ENCODE assay signal across 28 cellular contexts in genomic region chr13:95987841-95988240, GRCh38.
"Had no signal": no experiment of that assay in that cellular context is flagged by ENCODE, and none has a peak within 500 bp of the region (broad histone marks: within the 10 kb centered on the region; RNA-seq: fewer than 3 reads in every experiment).

No MANE protein-coding gene starts in this region.

- H3K4me3 ChIP-seq: colonic mucosa, esophagus squamous epithelium, gastrocnemius medialis, heart right ventricle, left ventricle myocardium inferior, lower lobe of right lung, mucosa of descending colon had no signal

- FAIRE-seq: endometrium, islet of Langerhans, kidney had no signal

- H3K4me1 ChIP-seq: colonic mucosa, esophagus squamous epithelium, gastrocnemius medialis, heart right ventricle, left ventricle myocardium inferior, lower lobe of right lung had no signal

- H3K9me3 ChIP-seq: colonic mucosa, esophagus squamous epithelium, gastrocnemius medialis, heart right ventricle, left ventricle myocardium inferior, lower lobe of right lung, mucosa of descending colon had no signal

- H3K4me1 Mint-ChIP-seq: endodermal cell, naive B cell had no signal

- H3K27me3 ChIP-seq: colonic mucosa, esophagus squamous epithelium, gastrocnemius medialis, heart right ventricle had no signal

- DNase-seq: colonic mucosa; cortex of kidney; effector CD8-positive, alpha-beta T cell; effector memory CD8-positive, alpha-beta T cell; endodermal cell; esophagus squamous epithelium; foreskin fibroblast; foreskin melanocyte; gastrocnemius medialis; glutamatergic neuron; head of caudate nucleus; heart right ventricle; hippocampal formation; kidney; kidney glomerular epithelial cell; left colon; left ventricle myocardium inferior; lower lobe of right lung; mesenchymal stem cell; mucosa of descending colon; naive B cell had no signal

- H3K9me3 Mint-ChIP-seq: dendritic cell treated with granulocyte-macrophage colony-stimulating factor and Interleukin-4, amounts not matched to agents 40 ng/mL and 50 ng/mL, for 4 days; endodermal cell; mesothelial cell of epicardium; naive B cell had no signal

- H3K27ac Mint-ChIP-seq: dendritic cell treated with granulocyte-macrophage colony-stimulating factor and Interleukin-4, amounts not matched to agents 40 ng/mL and 50 ng/mL, for 4 days; effector memory CD8-positive, alpha-beta T cell; mesothelial cell of epicardium; naive B cell had no signal

- ATAC-seq: effector memory CD8-positive, alpha-beta T cell; esophagus mucosa; gastrocnemius medialis; heart right ventricle; left colon; left lobe of liver; lower lobe of right lung; mucosa of descending colon had no signal

- H3K4me3 Mint-ChIP-seq: dendritic cell treated with granulocyte-macrophage colony-stimulating factor and Interleukin-4, amounts not matched to agents 40 ng/mL and 50 ng/mL, for 4 days; effector memory CD8-positive, alpha-beta T cell; endodermal cell; mesothelial cell of epicardium; naive B cell had no signal

- H3K36me3 ChIP-seq: colonic mucosa, gastrocnemius medialis, lower lobe of right lung had no signal

- H3K36me3 Mint-ChIP-seq: mesothelial cell of epicardium, naive B cell had no signal

- H3K27ac ChIP-seq: colonic mucosa, epithelial cell of prostate, esophagus squamous epithelium, gastrocnemius medialis, heart right ventricle, left ventricle myocardium inferior, lower lobe of right lung had no signal

- H3K27me3 Mint-ChIP-seq: dendritic cell treated with granulocyte-macrophage colony-stimulating factor and Interleukin-4, amounts not matched to agents 40 ng/mL and 50 ng/mL, for 4 days; effector memory CD8-positive, alpha-beta T cell; naive B cell had no signal
